ENCODE assay signal across 8 cellular contexts in the genomic region with DNA sequence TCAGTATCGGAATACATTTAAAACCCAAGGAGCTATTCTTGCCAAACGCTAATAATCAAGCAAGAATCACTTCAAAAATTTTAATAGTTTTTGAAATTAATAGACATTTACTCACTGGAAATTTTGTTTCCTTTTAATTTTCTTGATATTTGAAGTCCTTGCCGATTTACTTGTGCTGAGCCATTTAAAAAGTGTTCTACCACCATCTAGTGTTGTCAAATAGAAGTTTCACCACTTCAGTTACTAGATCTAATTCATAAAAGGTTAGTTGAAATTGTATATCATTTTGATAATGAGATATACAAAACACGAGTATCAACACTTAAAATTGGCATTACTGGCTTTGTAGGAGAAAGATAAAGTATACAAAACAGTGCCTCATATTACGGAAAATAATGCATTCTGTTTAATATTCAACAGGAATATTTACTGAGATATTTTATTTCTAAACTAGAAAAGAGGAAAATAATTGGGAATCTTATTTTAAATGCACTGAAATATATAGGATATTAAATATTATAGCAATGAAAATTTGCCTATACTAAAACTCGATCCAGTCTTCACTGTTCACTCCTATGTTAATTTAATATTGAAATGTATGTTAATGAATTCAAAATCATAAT.
DNase-seq lines count a peak whose midpoint lies in the region; ATAC-seq and TF ChIP-seq lines count a peak whose summit lies in the region.

No MANE protein-coding gene starts in this region.

- 25 to 32% methylated on average over 6 of the region's 6 CpGs for WGBS in testis, 2 donors

- no peaks in the 10 kb centered on the region for H3K27me3 ChIP-seq in H7 (ENCODE audit: control insufficient read depth, insufficient read depth, low read length)
- no peaks in the 10 kb centered on the region for H3K27me3 ChIP-seq in testis

- peak; percentile 79 for TF ChIP-seq CTCF in 22Rv1 (IDR thresholded peaks at IDR 0.05)
- peak; percentile 25 for TF ChIP-seq CTCF in foreskin fibroblast (IDR thresholded peaks at IDR 0.05; ENCODE audit: low read depth, low read length)
- TF ChIP-seq CTCF in testis (IDR thresholded peaks at IDR 0.05), result peak in 1 of 3 experiments; percentile 28

- ATAC-seq in HG03442 (IDR thresholded peaks at IDR 0.05; ENCODE audit: unreplicated experiment) (no peak), GM19463 (IDR thresholded peaks at IDR 0.05; ENCODE audit: unreplicated experiment) (no peak)

- no peaks in the 10 kb centered on the region for H3K9me3 ChIP-seq in testis

- H3K4me3 ChIP-seq in H7 (ENCODE audit: insufficient read depth, low read depth, low read length) (no peak overlapping the region), foreskin fibroblast (ENCODE audit: low read depth in 1 of 2, low read length in 2 of 2) (no peak overlapping the region), testis (no peak overlapping the region)

- no peaks in the 10 kb centered on the region for H3K4me1 ChIP-seq in testis

- TF ChIP-seq POLR2A in testis (IDR thresholded peaks at IDR 0.05), result no peak

- intact Hi-C loops in testis (cut with DNase I; ENCODE audit: low total_unique reads), result no loop called here

- DNase-seq in H7 (peak; percentile 8), RPMI8226 (peak; percentile 15), foreskin fibroblast (peak; percentile 29 to 73), testis (no peak)
- DNase-seq in effector CD8-positive, alpha-beta T cell (lab: John Stamatoyannopoulos, UW), result no peak

- H3K27ac ChIP-seq in 22Rv1 (no peak overlapping the region), testis (no peak overlapping the region)

- H3K36me3 ChIP-seq in H7 (replicated peaks; ENCODE audit: control insufficient read depth, insufficient read depth, low read length) (no peaks in the 10 kb centered on the region), testis (ENCODE audit: low read depth, missing control alignments) (no peaks in the 10 kb centered on the region)

Comparison
In these comparisons a context has a peak if more than half of its experiments do, and no peak if none do; other contexts are left out.
1. DNase-seq: peak in H7 (single experiment), RPMI8226 (single experiment) and foreskin fibroblast (2 of 2); none in testis (single experiment) and effector CD8-positive, alpha-beta T cell (single experiment).